ENCODE assay signal across 8 cellular contexts in the genomic region with DNA sequence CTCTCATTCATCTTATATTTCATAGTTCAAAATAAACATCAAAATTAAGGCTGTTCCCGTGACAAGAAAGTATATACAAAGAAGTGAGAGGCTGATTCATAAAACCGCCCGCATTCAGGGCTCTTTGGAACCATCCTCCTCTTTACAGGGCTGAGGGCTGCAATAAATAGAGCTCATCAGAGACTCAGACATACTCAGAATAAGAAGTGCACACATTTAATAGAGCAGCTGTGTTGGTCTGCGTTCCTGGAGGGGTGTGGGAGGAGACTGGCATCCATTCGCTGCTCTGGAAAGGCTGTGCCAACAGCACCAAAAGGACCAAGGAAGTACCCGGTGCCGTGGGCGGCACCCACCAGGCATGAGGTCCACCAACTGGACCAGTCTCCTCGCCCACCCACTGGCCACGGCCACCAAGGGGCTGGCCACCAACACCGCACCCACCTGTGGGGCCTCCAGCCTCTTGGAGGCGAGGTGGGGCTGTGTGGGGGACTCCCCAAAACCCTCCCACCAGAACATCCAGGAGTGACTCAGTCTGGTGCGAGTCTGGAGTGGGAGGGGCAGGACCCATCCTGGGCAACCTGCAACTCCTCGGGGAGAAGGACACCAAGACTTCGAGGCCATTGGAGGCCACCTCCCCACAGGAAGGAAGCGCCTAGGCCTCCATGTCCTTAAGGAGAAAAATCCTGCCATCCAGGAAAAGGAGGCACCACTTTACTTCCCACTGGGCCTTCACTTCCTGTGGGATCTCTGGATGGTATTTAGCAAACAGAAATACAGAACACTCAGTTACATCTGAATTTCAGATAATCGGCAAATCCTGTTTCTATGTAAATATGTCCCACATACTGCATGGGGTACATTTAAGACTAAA. TPM values are rescaled to one million over a fixed set of nuclear protein-coding genes. Genes with fewer than 3 reads are reported as not detected.
A peak's percentile ranks its signal among the peaks of the same experiment; 100 is the strongest.
DNase-seq lines count a peak whose midpoint lies in the region; ATAC-seq, FAIRE-seq and TF ChIP-seq lines count a peak whose summit lies in the region.

No MANE protein-coding gene starts in this region.

- no peak overlapping the region for H3K4me3 ChIP-seq in muscle layer of duodenum (ENCODE audit: low read depth in 1 of 2, low read length in 2 of 2)
- no peak overlapping the region for H3K4me3 ChIP-seq in SK-N-SH (ENCODE audit: low read depth in 2 of 2, low read length in 1 of 2)
- H3K4me3 ChIP-seq in foreskin fibroblast (ENCODE audit: low read depth in 1 of 2, low read length in 2 of 2), result no peak overlapping the region

- H3K4me1 ChIP-seq in muscle layer of duodenum (ENCODE audit: control insufficient read depth in 1 of 2, insufficient read depth in 2 of 2, low read length in 2 of 2) (no peaks in the 10 kb centered on the region), SK-N-SH (ENCODE audit: control insufficient read depth in 1 of 2, insufficient read depth in 2 of 2, low read depth in 1 of 2, low read length in 1 of 2) (no peaks in the 10 kb centered on the region; a peak in 1 of 4 replicates)

- H3K9me3 ChIP-seq in muscle layer of duodenum (ENCODE audit: control insufficient read depth in 1 of 2, low read length in 2 of 2) (no peaks in the 10 kb centered on the region), SK-N-SH (no peaks in the 10 kb centered on the region)

- WGBS in SK-N-SH (ENCODE audit: low lambda C conversion rate), result 92% methylated on average over 8 of the region's 17 CpGs

- TF ChIP-seq RAD21 in SK-N-SH (IDR thresholded peaks at IDR 0.05; ENCODE audit: low read length), result no peak

- H3F3A ChIP-seq in SK-N-SH (replicated peaks; ENCODE audit: insufficient read depth), result peaks cover 10% of the 10 kb centered on the region

- H3K79me2 ChIP-seq in SK-N-SH (ENCODE audit: insufficient read depth), result no peaks in the 10 kb centered on the region

- H3K36me3 ChIP-seq in muscle layer of duodenum (ENCODE audit: control insufficient read depth in 1 of 2, insufficient read depth in 2 of 2, low read length in 2 of 2), result no peaks in the 10 kb centered on the region
- H3K36me3 ChIP-seq in SK-N-SH (replicated peaks in 1 of 2; ENCODE audit: control insufficient read depth in 1 of 2, insufficient read depth in 2 of 2, low read length in 1 of 2), result no peaks in the 10 kb centered on the region

- DNase-seq in GM19239 (ENCODE audit: insufficient read length, low spot score) (no peak), SK-N-SH (no peak), NCI-H2029 (lab: John Stamatoyannopoulos, UW) (no peak), glomerular visceral epithelial cell (ENCODE audit: extremely low spot score) (no peak), foreskin fibroblast (no peak)
- DNase-seq in activated CD8-positive, alpha-beta memory T cell treated with anti-CD3 and anti-CD28 coated beads, Interleukin-2, amount 50 U/mL, for 4 hours, result peak; percentile 51

- POLR2A ChIA-PET in SK-N-SH (lab: Yijun Ruan, JAX), result no interaction called here

- peak overlapping the region; percentile 12 for H3K27ac ChIP-seq in muscle layer of duodenum (ENCODE audit: low read length)
- no peak overlapping the region for H3K27ac ChIP-seq in SK-N-SH (ENCODE audit: low read depth in 2 of 2, low read length in 1 of 2)

- TF ChIP-seq CTCF in SK-N-SH (IDR thresholded peaks at IDR 0.05) (no peak), foreskin fibroblast (IDR thresholded peaks at IDR 0.05; ENCODE audit: low read depth, low read length) (no peak)

- no peak overlapping the region for H3K4me2 ChIP-seq in SK-N-SH

- H3K9me2 ChIP-seq in SK-N-SH, result no peaks in the 10 kb centered on the region

- H3K27me3 ChIP-seq in muscle layer of duodenum (ENCODE audit: low read depth, low read length), result no peaks in the 10 kb centered on the region
- no peaks in the 10 kb centered on the region for H3K27me3 ChIP-seq in SK-N-SH (ENCODE audit: insufficient read depth)

- CTCF ChIA-PET in SK-N-SH (lab: Yijun Ruan, JAX), result no interaction called here

- H2AFZ ChIP-seq in SK-N-SH (ENCODE audit: low read depth), result no peak overlapping the region

- H3K9ac ChIP-seq in SK-N-SH, result no peak overlapping the region

- TF ChIP-seq EP300 in SK-N-SH (IDR thresholded peaks at IDR 0.05; ENCODE audit: borderline replicate concordance in 1 of 2, low read depth in 1 of 2, low read length in 1 of 2), result no peak

- no peaks in the 10 kb centered on the region for H4K20me1 ChIP-seq in SK-N-SH (ENCODE audit: insufficient read depth)

- FAIRE-seq in GM19239 (lab: Jason Lieb, UNC), result peak; percentile 64

- ATAC-seq in HG03159 (IDR thresholded peaks at IDR 0.05; ENCODE audit: unreplicated experiment), result peak; percentile 40

TF ChIP-seq in SK-N-SH, 30 proteins besides CTCF, POLR2A, EP300 and RAD21 (continues in another document):
- TF ChIP-seq SMC3 (IDR thresholded peaks at IDR 0.05; ENCODE audit: low read depth, low read length) (no peak), RCOR1 (IDR thresholded peaks at IDR 0.05; ENCODE audit: low read length) (no peak), TEAD4 (IDR thresholded peaks at IDR 0.05; ENCODE audit: borderline replicate concordance, insufficient read depth) (no peak), YY1 (IDR thresholded peaks at IDR 0.05; ENCODE audit: low read depth) (no peak), MXI1 (IDR thresholded peaks at IDR 0.05; ENCODE audit: low read depth, low read length) (no peak), MEF2A (IDR thresholded peaks at IDR 0.05; ENCODE audit: borderline replicate concordance, low read depth) (no peak), ELF1 (IDR thresholded peaks at IDR 0.05) (no peak), RFX5 (IDR thresholded peaks at IDR 0.05; ENCODE audit: low read length) (no peak), ZBTB33 (IDR thresholded peaks at IDR 0.05; ENCODE audit: borderline replicate concordance, low read depth) (no peak), TAF1 (IDR thresholded peaks at IDR 0.05; ENCODE audit: borderline replicate concordance, low read depth, low read length) (no peak), CHD2 (IDR thresholded peaks at IDR 0.05; ENCODE audit: low read length, partially characterized antibody) (no peak), FOXM1 (IDR thresholded peaks at IDR 0.05; ENCODE audit: low read depth) (no peak), RXRA (IDR thresholded peaks at IDR 0.05; ENCODE audit: borderline replicate concordance, low read depth) (no peak), JUND (IDR thresholded peaks at IDR 0.05) (no peak), USF2 (IDR thresholded peaks at IDR 0.05; ENCODE audit: borderline replicate concordance, low read depth, low read length) (no peak), EZH2phosphoT487 (IDR thresholded peaks at IDR 0.05; ENCODE audit: borderline replicate concordance, low read depth) (no peak)
- TF ChIP-seq, protein P1, sequence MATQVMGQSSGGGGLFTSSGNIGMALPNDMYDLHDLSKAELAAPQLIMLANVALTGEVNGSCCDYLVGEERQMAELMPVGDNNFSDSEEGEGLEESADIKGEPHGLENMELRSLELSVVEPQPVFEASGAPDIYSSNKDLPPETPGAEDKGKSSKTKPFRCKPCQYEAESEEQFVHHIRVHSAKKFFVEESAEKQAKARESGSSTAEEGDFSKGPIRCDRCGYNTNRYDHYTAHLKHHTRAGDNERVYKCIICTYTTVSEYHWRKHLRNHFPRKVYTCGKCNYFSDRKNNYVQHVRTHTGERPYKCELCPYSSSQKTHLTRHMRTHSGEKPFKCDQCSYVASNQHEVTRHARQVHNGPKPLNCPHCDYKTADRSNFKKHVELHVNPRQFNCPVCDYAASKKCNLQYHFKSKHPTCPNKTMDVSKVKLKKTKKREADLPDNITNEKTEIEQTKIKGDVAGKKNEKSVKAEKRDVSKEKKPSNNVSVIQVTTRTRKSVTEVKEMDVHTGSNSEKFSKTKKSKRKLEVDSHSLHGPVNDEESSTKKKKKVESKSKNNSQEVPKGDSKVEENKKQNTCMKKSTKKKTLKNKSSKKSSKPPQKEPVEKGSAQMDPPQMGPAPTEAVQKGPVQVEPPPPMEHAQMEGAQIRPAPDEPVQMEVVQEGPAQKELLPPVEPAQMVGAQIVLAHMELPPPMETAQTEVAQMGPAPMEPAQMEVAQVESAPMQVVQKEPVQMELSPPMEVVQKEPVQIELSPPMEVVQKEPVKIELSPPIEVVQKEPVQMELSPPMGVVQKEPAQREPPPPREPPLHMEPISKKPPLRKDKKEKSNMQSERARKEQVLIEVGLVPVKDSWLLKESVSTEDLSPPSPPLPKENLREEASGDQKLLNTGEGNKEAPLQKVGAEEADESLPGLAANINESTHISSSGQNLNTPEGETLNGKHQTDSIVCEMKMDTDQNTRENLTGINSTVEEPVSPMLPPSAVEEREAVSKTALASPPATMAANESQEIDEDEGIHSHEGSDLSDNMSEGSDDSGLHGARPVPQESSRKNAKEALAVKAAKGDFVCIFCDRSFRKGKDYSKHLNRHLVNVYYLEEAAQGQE (IDR thresholded peaks at IDR 0.05; ENCODE audit: low read depth, low read length), result no peak

RNA-seq across cellular contexts. Expression of gene VCPKMT, which starts 32.7 kb away (rescaled TPM):
- 6.7 and 7.3 TPM in 2 replicates for polyA plus RNA-seq in SK-N-SH (2012; rRNA removed)
- polyA plus RNA-seq in SK-N-SH (2012; cell fraction: cytosol; rRNA removed), result 5.3 and 5.5 TPM in 2 replicates
- 15.3 and 16.9 TPM in 2 replicates for polyA plus RNA-seq in SK-N-SH (2012; cell fraction: nucleus; rRNA removed)
